Comparison of ENCODE assay signal across 24 cellular contexts in genomic region chr12:23259558-23259957, GRCh38.
"Had no signal": no experiment of that assay in that cellular context is flagged by ENCODE, and none has a peak within 500 bp of the region (broad histone marks: within the 10 kb centered on the region; RNA-seq: fewer than 3 reads in every experiment).

No MANE protein-coding gene starts in this region.

- H3K9me3 Mint-ChIP-seq: endodermal cell had no signal

- H3K4me3 ChIP-seq: esophagus squamous epithelium, pancreas, psoas muscle had no signal

- H3K27ac Mint-ChIP-seq: activated CD4-positive, alpha-beta T cell treated with anti-CD3 and anti-CD28 coated beads for 36 hours; activated naive CD8-positive, alpha-beta T cell; dendritic cell treated with granulocyte-macrophage colony-stimulating factor and Interleukin-4, amounts not matched to agents 40 ng/mL and 50 ng/mL, for 4 days; endodermal cell; mesothelial cell of epicardium; naive B cell had no signal

- H3K27me3 ChIP-seq: esophagus squamous epithelium, pancreas had no signal

- H3K27me3 Mint-ChIP-seq: activated CD4-positive, alpha-beta T cell treated with anti-CD3 and anti-CD28 coated beads for 36 hours; activated naive CD8-positive, alpha-beta T cell; brain; dendritic cell treated with granulocyte-macrophage colony-stimulating factor and Interleukin-4, amounts not matched to agents 40 ng/mL and 50 ng/mL, for 4 days had no signal

- H3K36me3 ChIP-seq: esophagus squamous epithelium, pancreas had no signal

- H3K27ac ChIP-seq: epithelial cell of prostate, esophagus squamous epithelium, pancreas, psoas muscle had no signal

- H3K36me3 Mint-ChIP-seq: activated naive CD8-positive, alpha-beta T cell; brain; mesothelial cell of epicardium; naive B cell had no signal

- H3K4me1 Mint-ChIP-seq: activated CD4-positive, alpha-beta T cell treated with anti-CD3 and anti-CD28 coated beads for 36 hours; endodermal cell; naive B cell had no signal

- H3K9me3 ChIP-seq: esophagus squamous epithelium, pancreas, psoas muscle had no signal

- H3K4me1 ChIP-seq: esophagus squamous epithelium, pancreas, psoas muscle had no signal

- DNase-seq: activated CD4-positive, alpha-beta T cell treated with anti-CD3 and anti-CD28 coated beads for 36 hours; activated CD4-positive, alpha-beta T cell treated with anti-CD3 and anti-CD28 coated beads, Interleukin-2, amount 50 U/mL, for 4 hours; activated CD4-positive, CD25-positive, alpha-beta regulatory T cell; activated effector memory CD4-positive, alpha-beta T cell treated with Interleukin-2 at 50 U/mL for 16 hours; activated naive CD4-positive, alpha-beta T cell treated with Interleukin-2 at 50 U/mL for 16 hours; anterior cingulate cortex; caudate nucleus; endodermal cell; esophagus squamous epithelium; foreskin melanocyte; kidney glomerular epithelial cell; naive B cell; nucleus accumbens; pancreas; psoas muscle; stimulated activated CD4-positive, alpha-beta T cell treated with anti-CD3 and anti-CD28 coated beads, Interleukin-15, amount 100 ng/mL, for 24 hours; stimulated activated CD4-positive, alpha-beta T cell treated with anti-CD3 and anti-CD28 coated beads, Interleukin-2, amount 100 ng/mL, for 24 hours; stimulated activated naive CD4-positive, alpha-beta T cell; trophoblast cell had no signal

- H3K4me3 Mint-ChIP-seq: activated CD4-positive, alpha-beta T cell treated with anti-CD3 and anti-CD28 coated beads for 36 hours; activated naive CD8-positive, alpha-beta T cell; brain; dendritic cell treated with granulocyte-macrophage colony-stimulating factor and Interleukin-4, amounts not matched to agents 40 ng/mL and 50 ng/mL, for 4 days; endodermal cell; mesothelial cell of epicardium; naive B cell had no signal

- ATAC-seq: activated CD4-positive, alpha-beta T cell treated with anti-CD3 and anti-CD28 coated beads for 36 hours; pancreas; psoas muscle had no signal
